ENCODE assay signal across 1 cellular context in the genomic region with DNA sequence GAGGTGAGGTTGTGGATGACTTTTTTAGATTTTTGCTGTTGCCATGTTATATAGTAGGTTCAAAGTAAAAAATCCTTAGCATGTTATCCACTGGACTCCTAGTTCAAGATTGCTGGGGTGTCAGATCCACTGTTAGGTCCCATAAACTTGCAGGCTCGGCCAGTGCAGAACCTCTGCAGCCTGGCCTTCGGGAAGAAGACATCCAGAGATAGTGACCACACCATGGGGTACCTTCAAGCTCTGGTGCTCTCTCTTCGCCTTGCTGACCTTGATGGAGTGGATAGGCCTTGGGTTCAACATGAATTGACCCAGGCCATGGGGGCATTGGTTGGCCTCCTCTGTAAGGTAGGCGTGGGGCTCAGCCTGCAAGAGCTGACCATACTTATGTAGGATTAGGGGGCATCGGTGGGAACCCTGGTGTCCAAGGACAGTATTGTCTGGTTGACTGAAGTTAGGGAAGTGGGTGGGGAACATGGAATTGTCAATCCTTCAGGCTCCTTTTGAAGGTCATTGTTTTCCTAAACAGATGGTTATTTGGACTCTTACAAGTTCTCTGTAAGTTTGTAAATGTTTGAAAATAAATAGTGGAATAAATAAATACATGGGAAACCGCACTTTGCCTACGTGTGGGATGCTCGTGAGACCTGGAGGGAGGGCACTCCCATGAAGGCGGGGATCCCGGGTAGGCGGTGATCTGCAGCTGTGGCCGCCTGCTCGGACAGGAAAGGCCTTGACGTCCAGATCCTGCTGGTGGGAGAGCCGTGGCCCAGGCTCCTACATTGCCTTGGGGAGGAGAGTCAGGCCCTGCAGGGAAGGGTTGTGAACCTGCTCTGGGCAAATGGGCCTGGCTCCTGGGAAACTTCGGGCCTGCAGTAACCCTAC.
TF ChIP-seq lines count a peak whose summit lies in the region.

No MANE protein-coding gene starts in this region.

TF ChIP-seq in HepG2, 621 proteins besides CTCF, POLR2A, EP300 and RAD21:
- no peak for TF ChIP-seq ZNF660 (CRISPR knock-in tag; IDR thresholded peaks at IDR 0.05; ENCODE audit: borderline replicate concordance, low read depth)
- TF ChIP-seq ZNF235 (CRISPR knock-in tag; IDR thresholded peaks at IDR 0.05; ENCODE audit: borderline replicate concordance): no peak
- no peak for TF ChIP-seq KAT7 (CRISPR knock-in tag; IDR thresholded peaks at IDR 0.05; ENCODE audit: borderline replicate concordance)
- TF ChIP-seq, protein P1, sequence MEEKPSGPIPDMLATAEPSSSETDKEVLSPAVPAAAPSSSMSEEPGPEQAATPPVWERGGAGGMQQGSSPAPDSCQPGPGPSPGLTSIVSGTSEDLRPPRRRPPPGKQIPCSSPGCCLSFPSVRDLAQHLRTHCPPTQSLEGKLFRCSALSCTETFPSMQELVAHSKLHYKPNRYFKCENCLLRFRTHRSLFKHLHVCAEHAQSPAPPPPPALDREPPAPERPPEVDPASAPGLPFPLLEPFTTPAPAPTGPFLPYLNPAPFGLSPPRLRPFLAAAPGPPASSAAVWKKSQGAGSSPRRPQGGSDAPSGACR (CRISPR knock-in tag; IDR thresholded peaks at IDR 0.05): 0 out of 2 replicates have a peak, but pooled peaks have one; percentile 20
- TF ChIP-seq, protein P2, sequence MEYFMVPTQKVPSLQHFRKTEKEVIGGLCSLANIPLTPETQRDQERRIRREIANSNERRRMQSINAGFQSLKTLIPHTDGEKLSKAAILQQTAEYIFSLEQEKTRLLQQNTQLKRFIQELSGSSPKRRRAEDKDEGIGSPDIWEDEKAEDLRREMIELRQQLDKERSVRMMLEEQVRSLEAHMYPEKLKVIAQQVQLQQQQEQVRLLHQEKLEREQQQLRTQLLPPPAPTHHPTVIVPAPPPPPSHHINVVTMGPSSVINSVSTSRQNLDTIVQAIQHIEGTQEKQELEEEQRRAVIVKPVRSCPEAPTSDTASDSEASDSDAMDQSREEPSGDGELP (IDR thresholded peaks at IDR 0.05; ENCODE audit: borderline replicate concordance, low read depth): peak; percentile 34; the same call in 1 of the 2 replicates
- TF ChIP-seq, protein P3, sequence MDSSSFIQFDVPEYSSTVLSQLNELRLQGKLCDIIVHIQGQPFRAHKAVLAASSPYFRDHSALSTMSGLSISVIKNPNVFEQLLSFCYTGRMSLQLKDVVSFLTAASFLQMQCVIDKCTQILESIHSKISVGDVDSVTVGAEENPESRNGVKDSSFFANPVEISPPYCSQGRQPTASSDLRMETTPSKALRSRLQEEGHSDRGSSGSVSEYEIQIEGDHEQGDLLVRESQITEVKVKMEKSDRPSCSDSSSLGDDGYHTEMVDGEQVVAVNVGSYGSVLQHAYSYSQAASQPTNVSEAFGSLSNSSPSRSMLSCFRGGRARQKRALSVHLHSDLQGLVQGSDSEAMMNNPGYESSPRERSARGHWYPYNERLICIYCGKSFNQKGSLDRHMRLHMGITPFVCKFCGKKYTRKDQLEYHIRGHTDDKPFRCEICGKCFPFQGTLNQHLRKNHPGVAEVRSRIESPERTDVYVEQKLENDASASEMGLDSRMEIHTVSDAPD (CRISPR knock-in tag; IDR thresholded peaks at IDR 0.05): peak; percentile 1; the same call in 1 of the 2 replicates
- TF ChIP-seq, protein P4, sequence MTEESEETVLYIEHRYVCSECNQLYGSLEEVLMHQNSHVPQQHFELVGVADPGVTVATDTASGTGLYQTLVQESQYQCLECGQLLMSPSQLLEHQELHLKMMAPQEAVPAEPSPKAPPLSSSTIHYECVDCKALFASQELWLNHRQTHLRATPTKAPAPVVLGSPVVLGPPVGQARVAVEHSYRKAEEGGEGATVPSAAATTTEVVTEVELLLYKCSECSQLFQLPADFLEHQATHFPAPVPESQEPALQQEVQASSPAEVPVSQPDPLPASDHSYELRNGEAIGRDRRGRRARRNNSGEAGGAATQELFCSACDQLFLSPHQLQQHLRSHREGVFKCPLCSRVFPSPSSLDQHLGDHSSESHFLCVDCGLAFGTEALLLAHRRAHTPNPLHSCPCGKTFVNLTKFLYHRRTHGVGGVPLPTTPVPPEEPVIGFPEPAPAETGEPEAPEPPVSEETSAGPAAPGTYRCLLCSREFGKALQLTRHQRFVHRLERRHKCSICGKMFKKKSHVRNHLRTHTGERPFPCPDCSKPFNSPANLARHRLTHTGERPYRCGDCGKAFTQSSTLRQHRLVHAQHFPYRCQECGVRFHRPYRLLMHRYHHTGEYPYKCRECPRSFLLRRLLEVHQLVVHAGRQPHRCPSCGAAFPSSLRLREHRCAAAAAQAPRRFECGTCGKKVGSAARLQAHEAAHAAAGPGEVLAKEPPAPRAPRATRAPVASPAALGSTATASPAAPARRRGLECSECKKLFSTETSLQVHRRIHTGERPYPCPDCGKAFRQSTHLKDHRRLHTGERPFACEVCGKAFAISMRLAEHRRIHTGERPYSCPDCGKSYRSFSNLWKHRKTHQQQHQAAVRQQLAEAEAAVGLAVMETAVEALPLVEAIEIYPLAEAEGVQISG (CRISPR knock-in tag; IDR thresholded peaks at IDR 0.05): no peak
- 0 out of 2 replicates have a peak, but pooled peaks have one; percentile 3 for TF ChIP-seq ZNF337 (CRISPR knock-in tag; IDR thresholded peaks at IDR 0.05; ENCODE audit: borderline replicate concordance, low read depth)
- TF ChIP-seq, protein P5, sequence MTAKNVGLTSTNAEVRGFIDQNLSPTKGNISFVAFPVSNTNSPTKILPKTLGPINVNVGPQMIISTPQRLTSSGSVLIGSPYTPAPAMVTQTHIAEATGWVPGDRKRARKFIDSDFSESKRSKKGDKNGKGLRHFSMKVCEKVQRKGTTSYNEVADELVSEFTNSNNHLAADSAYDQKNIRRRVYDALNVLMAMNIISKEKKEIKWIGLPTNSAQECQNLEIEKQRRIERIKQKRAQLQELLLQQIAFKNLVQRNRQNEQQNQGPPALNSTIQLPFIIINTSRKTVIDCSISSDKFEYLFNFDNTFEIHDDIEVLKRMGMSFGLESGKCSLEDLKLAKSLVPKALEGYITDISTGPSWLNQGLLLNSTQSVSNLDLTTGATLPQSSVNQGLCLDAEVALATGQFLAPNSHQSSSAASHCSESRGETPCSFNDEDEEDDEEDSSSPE (CRISPR knock-in tag; IDR thresholded peaks at IDR 0.05): peak; percentile 9; the same call in 1 of the 2 replicates
- TF ChIP-seq ATF7-NPFF (CRISPR knock-in tag; IDR thresholded peaks at IDR 0.05; ENCODE audit: low read depth): no peak
- TF ChIP-seq, protein P6, sequence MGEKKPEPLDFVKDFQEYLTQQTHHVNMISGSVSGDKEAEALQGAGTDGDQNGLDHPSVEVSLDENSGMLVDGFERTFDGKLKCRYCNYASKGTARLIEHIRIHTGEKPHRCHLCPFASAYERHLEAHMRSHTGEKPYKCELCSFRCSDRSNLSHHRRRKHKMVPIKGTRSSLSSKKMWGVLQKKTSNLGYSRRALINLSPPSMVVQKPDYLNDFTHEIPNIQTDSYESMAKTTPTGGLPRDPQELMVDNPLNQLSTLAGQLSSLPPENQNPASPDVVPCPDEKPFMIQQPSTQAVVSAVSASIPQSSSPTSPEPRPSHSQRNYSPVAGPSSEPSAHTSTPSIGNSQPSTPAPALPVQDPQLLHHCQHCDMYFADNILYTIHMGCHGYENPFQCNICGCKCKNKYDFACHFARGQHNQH (CRISPR knock-in tag; IDR thresholded peaks at IDR 0.05): 0 out of 2 replicates have a peak, but pooled peaks have one; percentile 7
- TF ChIP-seq, protein P7, sequence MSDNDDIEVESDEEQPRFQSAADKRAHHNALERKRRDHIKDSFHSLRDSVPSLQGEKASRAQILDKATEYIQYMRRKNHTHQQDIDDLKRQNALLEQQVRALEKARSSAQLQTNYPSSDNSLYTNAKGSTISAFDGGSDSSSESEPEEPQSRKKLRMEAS (IDR thresholded peaks at IDR 0.05): 0 out of 2 replicates have a peak, but pooled peaks have one; percentile 27
- TF ChIP-seq, protein P8, sequence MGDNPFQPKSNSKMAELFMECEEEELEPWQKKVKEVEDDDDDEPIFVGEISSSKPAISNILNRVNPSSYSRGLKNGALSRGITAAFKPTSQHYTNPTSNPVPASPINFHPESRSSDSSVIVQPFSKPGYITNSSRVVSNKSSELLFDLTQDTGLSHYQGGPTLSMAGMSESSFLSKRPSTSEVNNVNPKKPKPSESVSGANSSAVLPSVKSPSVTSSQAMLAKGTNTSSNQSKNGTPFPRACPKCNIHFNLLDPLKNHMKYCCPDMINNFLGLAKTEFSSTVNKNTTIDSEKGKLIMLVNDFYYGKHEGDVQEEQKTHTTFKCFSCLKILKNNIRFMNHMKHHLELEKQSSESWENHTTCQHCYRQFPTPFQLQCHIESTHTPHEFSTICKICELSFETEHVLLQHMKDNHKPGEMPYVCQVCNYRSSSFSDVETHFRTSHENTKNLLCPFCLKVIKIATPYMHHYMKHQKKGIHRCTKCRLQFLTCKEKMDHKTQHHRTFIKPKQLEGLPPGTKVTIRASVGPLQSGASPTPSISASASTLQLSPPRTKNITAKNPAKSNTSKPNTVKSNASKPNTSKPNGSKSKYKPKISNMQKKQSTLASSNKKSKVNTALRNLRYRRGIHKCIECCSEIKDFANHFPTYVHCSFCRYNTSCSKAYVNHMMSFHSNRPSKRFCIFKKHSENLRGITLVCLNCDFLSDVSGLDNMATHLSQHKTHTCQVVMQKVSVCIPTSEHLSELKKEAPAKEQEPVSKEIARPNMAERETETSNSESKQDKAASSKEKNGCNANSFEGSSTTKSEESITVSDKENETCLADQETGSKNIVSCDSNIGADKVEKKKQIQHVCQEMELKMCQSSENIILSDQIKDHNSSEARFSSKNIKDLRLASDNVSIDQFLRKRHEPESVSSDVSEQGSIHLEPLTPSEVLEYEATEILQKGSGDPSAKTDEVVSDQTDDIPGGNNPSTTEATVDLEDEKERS (CRISPR knock-in tag; IDR thresholded peaks at IDR 0.05): 0 out of 2 replicates have a peak, but pooled peaks have one; percentile 6
- TF ChIP-seq, protein P9, sequence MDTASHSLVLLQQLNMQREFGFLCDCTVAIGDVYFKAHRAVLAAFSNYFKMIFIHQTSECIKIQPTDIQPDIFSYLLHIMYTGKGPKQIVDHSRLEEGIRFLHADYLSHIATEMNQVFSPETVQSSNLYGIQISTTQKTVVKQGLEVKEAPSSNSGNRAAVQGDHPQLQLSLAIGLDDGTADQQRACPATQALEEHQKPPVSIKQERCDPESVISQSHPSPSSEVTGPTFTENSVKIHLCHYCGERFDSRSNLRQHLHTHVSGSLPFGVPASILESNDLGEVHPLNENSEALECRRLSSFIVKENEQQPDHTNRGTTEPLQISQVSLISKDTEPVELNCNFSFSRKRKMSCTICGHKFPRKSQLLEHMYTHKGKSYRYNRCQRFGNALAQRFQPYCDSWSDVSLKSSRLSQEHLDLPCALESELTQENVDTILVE (CRISPR knock-in tag; IDR thresholded peaks at IDR 0.05): 0 out of 2 replicates have a peak, but pooled peaks have one; percentile 3
- 0 out of 2 replicates have a peak, but pooled peaks have one; percentile 1 for TF ChIP-seq KDM3A (CRISPR knock-in tag; IDR thresholded peaks at IDR 0.05; ENCODE audit: low read depth)
- TF ChIP-seq PHF21A (CRISPR knock-in tag; IDR thresholded peaks at IDR 0.05): peak; percentile 45; the same call in 1 of the 2 replicates
- 0 out of 2 replicates have a peak, but pooled peaks have one; percentile 1 for TF ChIP-seq MTA1 (CRISPR knock-in tag; IDR thresholded peaks at IDR 0.05; ENCODE audit: borderline replicate concordance)
- TF ChIP-seq, protein P10, sequence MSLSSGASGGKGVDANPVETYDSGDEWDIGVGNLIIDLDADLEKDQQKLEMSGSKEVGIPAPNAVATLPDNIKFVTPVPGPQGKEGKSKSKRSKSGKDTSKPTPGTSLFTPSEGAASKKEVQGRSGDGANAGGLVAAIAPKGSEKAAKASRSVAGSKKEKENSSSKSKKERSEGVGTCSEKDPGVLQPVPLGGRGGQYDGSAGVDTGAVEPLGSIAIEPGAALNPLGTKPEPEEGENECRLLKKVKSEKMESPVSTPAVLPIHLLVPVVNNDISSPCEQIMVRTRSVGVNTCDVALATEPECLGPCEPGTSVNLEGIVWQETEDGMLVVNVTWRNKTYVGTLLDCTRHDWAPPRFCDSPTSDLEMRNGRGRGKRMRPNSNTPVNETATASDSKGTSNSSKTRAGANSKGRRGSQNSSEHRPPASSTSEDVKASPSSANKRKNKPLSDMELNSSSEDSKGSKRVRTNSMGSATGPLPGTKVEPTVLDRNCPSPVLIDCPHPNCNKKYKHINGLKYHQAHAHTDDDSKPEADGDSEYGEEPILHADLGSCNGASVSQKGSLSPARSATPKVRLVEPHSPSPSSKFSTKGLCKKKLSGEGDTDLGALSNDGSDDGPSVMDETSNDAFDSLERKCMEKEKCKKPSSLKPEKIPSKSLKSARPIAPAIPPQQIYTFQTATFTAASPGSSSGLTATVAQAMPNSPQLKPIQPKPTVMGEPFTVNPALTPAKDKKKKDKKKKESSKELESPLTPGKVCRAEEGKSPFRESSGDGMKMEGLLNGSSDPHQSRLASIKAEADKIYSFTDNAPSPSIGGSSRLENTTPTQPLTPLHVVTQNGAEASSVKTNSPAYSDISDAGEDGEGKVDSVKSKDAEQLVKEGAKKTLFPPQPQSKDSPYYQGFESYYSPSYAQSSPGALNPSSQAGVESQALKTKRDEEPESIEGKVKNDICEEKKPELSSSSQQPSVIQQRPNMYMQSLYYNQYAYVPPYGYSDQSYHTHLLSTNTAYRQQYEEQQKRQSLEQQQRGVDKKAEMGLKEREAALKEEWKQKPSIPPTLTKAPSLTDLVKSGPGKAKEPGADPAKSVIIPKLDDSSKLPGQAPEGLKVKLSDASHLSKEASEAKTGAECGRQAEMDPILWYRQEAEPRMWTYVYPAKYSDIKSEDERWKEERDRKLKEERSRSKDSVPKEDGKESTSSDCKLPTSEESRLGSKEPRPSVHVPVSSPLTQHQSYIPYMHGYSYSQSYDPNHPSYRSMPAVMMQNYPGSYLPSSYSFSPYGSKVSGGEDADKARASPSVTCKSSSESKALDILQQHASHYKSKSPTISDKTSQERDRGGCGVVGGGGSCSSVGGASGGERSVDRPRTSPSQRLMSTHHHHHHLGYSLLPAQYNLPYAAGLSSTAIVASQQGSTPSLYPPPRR (CRISPR knock-in tag; IDR thresholded peaks at IDR 0.05; ENCODE audit: borderline replicate concordance): 0 out of 2 replicates have a peak, but pooled peaks have one; percentile 13
- TF ChIP-seq ZMYM4 (CRISPR knock-in tag; IDR thresholded peaks at IDR 0.05): 0 out of 2 replicates have a peak, but pooled peaks have one; percentile 10
- 0 out of 2 replicates have a peak, but pooled peaks have one; percentile 50 for TF ChIP-seq ZNF546 (CRISPR knock-in tag; conservative IDR thresholded peaks at IDR 0.05)
- TF ChIP-seq, protein P11, sequence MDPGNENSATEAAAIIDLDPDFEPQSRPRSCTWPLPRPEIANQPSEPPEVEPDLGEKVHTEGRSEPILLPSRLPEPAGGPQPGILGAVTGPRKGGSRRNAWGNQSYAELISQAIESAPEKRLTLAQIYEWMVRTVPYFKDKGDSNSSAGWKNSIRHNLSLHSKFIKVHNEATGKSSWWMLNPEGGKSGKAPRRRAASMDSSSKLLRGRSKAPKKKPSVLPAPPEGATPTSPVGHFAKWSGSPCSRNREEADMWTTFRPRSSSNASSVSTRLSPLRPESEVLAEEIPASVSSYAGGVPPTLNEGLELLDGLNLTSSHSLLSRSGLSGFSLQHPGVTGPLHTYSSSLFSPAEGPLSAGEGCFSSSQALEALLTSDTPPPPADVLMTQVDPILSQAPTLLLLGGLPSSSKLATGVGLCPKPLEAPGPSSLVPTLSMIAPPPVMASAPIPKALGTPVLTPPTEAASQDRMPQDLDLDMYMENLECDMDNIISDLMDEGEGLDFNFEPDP (CRISPR knock-in tag; conservative IDR thresholded peaks at IDR 0.05): 0 out of 2 replicates have a peak, but pooled peaks have one; percentile 59
